In genomic region chr11:461626-462025, GRCh38 we compare ENCODE assay signal across 23 cellular contexts. TPM values are rescaled to one million over a fixed set of nuclear protein-coding genes. Genes with fewer than 3 reads are reported as not detected.
DNase-seq lines count a peak whose midpoint lies in the region; ATAC-seq and TF ChIP-seq lines count a peak whose summit lies in the region.
"Had no signal": no experiment of that assay in that cellular context is flagged by ENCODE, and none has a peak within 500 bp of the region (broad histone marks: within the 10 kb centered on the region; RNA-seq: fewer than 3 reads in every experiment).

No MANE protein-coding gene starts in this region.

- H3K4me3 ChIP-seq in Caco-2 (ENCODE audit: low read depth, low read length) (no peak overlapping the region), hepatocyte (no peak overlapping the region), trophoblast cell (ENCODE audit: low read depth, low read length) (no peak overlapping the region)
- H3K4me3 ChIP-seq: BLaER1 had no signal

- peak overlapping the region; percentile 59 for H3K4ac ChIP-seq in trophoblast cell (ENCODE audit: low read depth, low read length)

- H3K4me2 ChIP-seq in hepatocyte (no peak overlapping the region), trophoblast cell (ENCODE audit: low read length) (no peak overlapping the region)
- H3K4me2 ChIP-seq: BLaER1 had no signal

- H3K9me3 ChIP-seq in Caco-2 (no peaks in the 10 kb centered on the region), hepatocyte (ENCODE audit: low read depth) (no peaks in the 10 kb centered on the region), trophoblast cell (ENCODE audit: insufficient read depth, low read depth, low read length) (no peaks in the 10 kb centered on the region)
- H3K9me3 ChIP-seq: BLaER1 had no signal

- DNase-seq in Caco-2 (no peak), RWPE1 (ENCODE audit: low spot score) (no peak), hepatocyte (ENCODE audit: low spot score) (no peak), trophoblast cell (no peak), 8988T (no peak), D341Med (ENCODE audit: low spot score) (no peak), posterior cingulate gyrus (no peak)
- DNase-seq: Calu3; CD4-positive, alpha-beta memory T cell; DMS53; EL; GOT3; KG1; NCI-H1417; NCI-H187; NCI-H2107; NCI-H2227 treated with DMSO at 0.1 percent for 48 hours; PC-3; RPMI8226 had no signal

- H3K4me1 Mint-ChIP-seq in Caco-2 (ENCODE audit: low read depth, unreplicated experiment), result peaks cover 35% of the 10 kb centered on the region

- H4K12ac ChIP-seq in trophoblast cell (ENCODE audit: low read depth, low read length), result no peak overlapping the region

- H3K9me2 ChIP-seq in hepatocyte (replicated peaks; ENCODE audit: insufficient read depth), result no peaks in the 10 kb centered on the region

- CTCF ChIA-PET in Caco-2 (lab: Charles Lee), result no interaction called here
- CTCF ChIA-PET in RWPE1 (lab: Yijun Ruan, JAX), result interaction anchor here (1.0 kb wide), 1 partner anchor 56 kb away, joined by 3 read pairs; no protein-coding TSS in a partner anchor

- peak overlapping the region; percentile 15 for H3K27ac Mint-ChIP-seq in Caco-2 (ENCODE audit: unreplicated experiment)
- H3K27ac Mint-ChIP-seq: CD4-positive, alpha-beta memory T cell had no signal

- 98% methylated on average over 9 of the region's 9 CpGs for WGBS in hepatocyte (ENCODE audit: low lambda C conversion rate, missing lambda C conversion rate)
- WGBS in trophoblast cell (ENCODE audit: extremely low coverage, insufficient coverage, insufficient read length), result no CpG with 5 or more reads among the region's 9 CpGs

- no peak overlapping the region for H2BK120ac ChIP-seq in trophoblast cell (ENCODE audit: insufficient read depth, low read length, poor library complexity)

- BruUV-seq in Caco-2 (replicated peaks; lab: Mats Ljungman, UMichigan), result no TSS peak

- H4K8ac ChIP-seq in trophoblast cell (ENCODE audit: low read depth, low read length), result no peak overlapping the region

- peak overlapping the region; percentile 25 for H3K18ac ChIP-seq in trophoblast cell (ENCODE audit: low read length)

- peak overlapping the region; percentile 52 for H3K4me3 Mint-ChIP-seq in Caco-2 (ENCODE audit: unreplicated experiment)
- H3K4me3 Mint-ChIP-seq: CD4-positive, alpha-beta memory T cell had no signal

- TF ChIP-seq CTCF in Caco-2 (IDR thresholded peaks at IDR 0.05; ENCODE audit: insufficient read depth in 1 of 2, low read depth in 1 of 2, low read length in 1 of 2, severe bottlenecking in 1 of 2, unreplicated experiment in 1 of 2), result no peak
- TF ChIP-seq CTCF in RWPE1 (conservative IDR thresholded peaks at IDR 0.05; ENCODE audit: low read depth), result no peak
- TF ChIP-seq CTCF in hepatocyte (IDR thresholded peaks at IDR 0.05; ENCODE audit: poor library complexity), result no peak

- H3K79me2 ChIP-seq in hepatocyte (peaks cover 30% of the 10 kb centered on the region), trophoblast cell (ENCODE audit: control insufficient read depth, insufficient read depth, low read length, poor library complexity) (peaks cover 10% of the 10 kb centered on the region)

- no peak overlapping the region for H2BK12ac ChIP-seq in trophoblast cell (ENCODE audit: low read length)

- intact Hi-C loops in Caco-2 (cut with micrococcal nuclease; ENCODE audit: unreplicated experiment) (no loop called here), posterior cingulate gyrus (cut with DNase I) (no loop called here)

- H2BK5ac ChIP-seq in trophoblast cell (ENCODE audit: low read depth, low read length, poor library complexity), result no peak overlapping the region

- no peaks in the 10 kb centered on the region for H3K27me3 Mint-ChIP-seq in Caco-2 (ENCODE audit: insufficient read depth, unreplicated experiment)
- H3K27me3 Mint-ChIP-seq: CD4-positive, alpha-beta memory T cell had no signal

- H3K9me3 Mint-ChIP-seq in Caco-2 (ENCODE audit: unreplicated experiment), result no peaks in the 10 kb centered on the region
- H3K9me3 Mint-ChIP-seq: CD4-positive, alpha-beta memory T cell had no signal

- H2AK5ac ChIP-seq in trophoblast cell (ENCODE audit: low read length), result peak overlapping the region; percentile 58

- peak overlapping the region; percentile 67 for H4K91ac ChIP-seq in trophoblast cell (ENCODE audit: low read depth, low read length)

- H3K9ac ChIP-seq in trophoblast cell (ENCODE audit: low read length), result no peak overlapping the region
- H3K9ac ChIP-seq: BLaER1 had no signal

- H3K23ac ChIP-seq in trophoblast cell (ENCODE audit: low read length), result no peak overlapping the region

- H3K36me3 Mint-ChIP-seq in Caco-2 (ENCODE audit: insufficient read depth, unreplicated experiment), result peaks cover 45% of the 10 kb centered on the region

- H3K14ac ChIP-seq in trophoblast cell (ENCODE audit: low read length), result peak overlapping the region; percentile 7

- peaks cover 35% of the 10 kb centered on the region for H3K4me1 ChIP-seq in Caco-2
- peaks cover 7% of the 10 kb centered on the region for H3K4me1 ChIP-seq in hepatocyte (ENCODE audit: insufficient read depth)
- H3K4me1 ChIP-seq in trophoblast cell (ENCODE audit: control insufficient read depth in 1 of 2, insufficient read depth in 2 of 2, low read length in 2 of 2), result peaks cover 23 to 39% of the 10 kb centered on the region in 2 experiments

- no peaks in the 10 kb centered on the region for H4K20me1 ChIP-seq in hepatocyte (ENCODE audit: insufficient read depth, poor library complexity, severe bottlenecking)

- no peak for ATAC-seq in GM18858 (IDR thresholded peaks at IDR 0.05; ENCODE audit: unreplicated experiment)
- ATAC-seq: PC-3 had no signal

- POLR2A ChIA-PET in Caco-2 (lab: Charles Lee), result no interaction called here
- POLR2A ChIA-PET in RWPE1 (lab: Yijun Ruan, JAX; ENCODE audit: low non-redundant PET), result interaction anchor here (1.1 kb wide), 1 partner anchor 10 kb away, joined by 6 read pairs; no protein-coding TSS in a partner anchor

- H2AFZ ChIP-seq in hepatocyte, result no peak overlapping the region
- H2AFZ ChIP-seq in trophoblast cell (ENCODE audit: insufficient read depth, low read length, poor library complexity), result no peak overlapping the region

- no peaks in the 10 kb centered on the region for H3K27me3 ChIP-seq in Caco-2 (replicated peaks; ENCODE audit: control insufficient read depth, insufficient read depth, low read length)
- H3K27me3 ChIP-seq in hepatocyte, result no peaks in the 10 kb centered on the region
- H3K27me3 ChIP-seq in trophoblast cell (ENCODE audit: insufficient read depth, low read length), result no peaks in the 10 kb centered on the region
- H3K27me3 ChIP-seq: BLaER1 had no signal

- H3K27ac ChIP-seq in RWPE1 (peak overlapping the region; percentile 32), hepatocyte (peak overlapping the region; percentile 80), trophoblast cell (ENCODE audit: low read depth, low read length) (no peak overlapping the region)
- H3K27ac ChIP-seq: BLaER1 had no signal

- H3K36me3 ChIP-seq in Caco-2 (ENCODE audit: control insufficient read depth, insufficient read depth, low read length) (no peaks in the 10 kb centered on the region; the same call in 1 of the 2 replicates), hepatocyte (replicated peaks; ENCODE audit: insufficient read depth, low read depth) (no peaks in the 10 kb centered on the region), trophoblast cell (ENCODE audit: control insufficient read depth in 1 of 2, insufficient read depth in 2 of 2, low read length in 2 of 2) (peaks cover 35 to 38% of the 10 kb centered on the region in 2 experiments)

- peaks cover 16% of the 10 kb centered on the region for H3K79me1 ChIP-seq in trophoblast cell (ENCODE audit: low read length)

RNA-seq across cellular contexts. Expression of gene PTDSS2, which starts 11.5 kb away (rescaled TPM):
- 40.6 and 44.3 TPM in 2 replicates for total RNA-seq in Caco-2 (2022)
- total RNA-seq in hepatocyte, result 29.7 and 31.5 TPM in 2 replicates
- polyA plus RNA-seq in hepatocyte, result 50.6 and 50.8 TPM in 2 replicates
- polyA plus RNA-seq in trophoblast cell (2013), result 27.0 and 28.6 TPM in 2 replicates

RNA-seq across cellular contexts. Expression of gene ANO9, which starts 19.8 kb away (rescaled TPM):
- total RNA-seq in Caco-2 (2022), result 85.5 and 92.6 TPM in 2 replicates
- total RNA-seq in hepatocyte, result 19.5 and 21.2 TPM in 2 replicates
- 34.9 and 35.7 TPM in 2 replicates for polyA plus RNA-seq in hepatocyte
- 16.3 and 16.5 TPM in 2 replicates for polyA plus RNA-seq in trophoblast cell (2013)
- total RNA-seq: A673, SK-MEL-5 had no signal

RNA-seq across cellular contexts. Expression of gene RNH1, which starts 45.4 kb away (rescaled TPM):
- total RNA-seq in Caco-2 (2022) (134 and 136 TPM in 2 replicates), hepatocyte (87.5 and 105 TPM in 2 replicates)
- 199 and 200 TPM in 2 replicates for polyA plus RNA-seq in hepatocyte
- polyA plus RNA-seq in trophoblast cell (2013), result 79.1 and 82.8 TPM in 2 replicates

RNA-seq across cellular contexts. Expression of gene SIGIRR, which starts 46.8 kb away (rescaled TPM):
- total RNA-seq in Caco-2 (2022) (119 and 124 TPM in 2 replicates), hepatocyte (42.4 and 52.1 TPM in 2 replicates)
- polyA plus RNA-seq in hepatocyte, result 77.4 and 85.3 TPM in 2 replicates
- 49.3 and 51.6 TPM in 2 replicates for polyA plus RNA-seq in trophoblast cell (2013)
